Comparison of ENCODE assay signal across 8 cellular contexts in genomic region chr14:99884834-99885648, GRCh38.
DNase-seq lines count a peak whose midpoint lies in the region; ATAC-seq and TF ChIP-seq lines count a peak whose summit lies in the region.

No MANE protein-coding gene starts in this region.

- POLR2A ChIA-PET in Panc1 (lab: Charles Lee) = no interaction called here

- intact Hi-C loops in Panc1 (cut with micrococcal nuclease; ENCODE audit: unreplicated experiment) = loop anchor here (2.0 to 10.0 kb wide), 3 partner anchors 90 to 203 kb away; partner anchors contain the start of genes CYP46A1 and EML1

- no peak overlapping the region for H3K4me2 ChIP-seq in KMS-11

- H3K79me2 ChIP-seq in KMS-11 (ENCODE audit: insufficient read depth, low read depth) = no peaks in the 10 kb centered on the region

- peak; percentile 82 for TF ChIP-seq CTCF in KMS-11 (conservative IDR thresholded peaks at IDR 0.05; ENCODE audit: low read depth, low read length)
- TF ChIP-seq CTCF in Panc1 (IDR thresholded peaks at IDR 0.05) = peak; percentile 71

- H3K9me3 Mint-ChIP-seq in CD4-positive, CD25-positive, alpha-beta regulatory T cell = no peaks in the 10 kb centered on the region

- H3K27ac ChIP-seq in CD4-positive, CD25-positive, alpha-beta regulatory T cell (ENCODE audit: insufficient read depth, low read length, poor library complexity, severe bottlenecking) = no peak overlapping the region
- H3K27ac ChIP-seq in KMS-11 (no peak overlapping the region), Panc1 (ENCODE audit: low read length) (no peak overlapping the region)

- no peak overlapping the region for H3K4me3 Mint-ChIP-seq in CD4-positive, CD25-positive, alpha-beta regulatory T cell

- H3K27me3 ChIP-seq in CD4-positive, CD25-positive, alpha-beta regulatory T cell (ENCODE audit: control insufficient read depth, insufficient read depth, low read length) = peaks cover 1% of the 10 kb centered on the region
- H3K27me3 ChIP-seq in KMS-11 (ENCODE audit: insufficient read depth, low read depth) = no peaks in the 10 kb centered on the region
- H3K27me3 ChIP-seq in Panc1 (ENCODE audit: control insufficient read depth, insufficient read depth, low read length) = no peaks in the 10 kb centered on the region

- CTCF ChIA-PET in Panc1 (lab: Charles Lee) = no interaction called here

- H2AFZ ChIP-seq in KMS-11 (ENCODE audit: low read depth) = no peak overlapping the region

- no peaks in the 10 kb centered on the region for H3K4me1 ChIP-seq in CD4-positive, CD25-positive, alpha-beta regulatory T cell (ENCODE audit: control insufficient read depth, insufficient read depth, low read length, poor library complexity, severe bottlenecking)
- H3K4me1 ChIP-seq in KMS-11 (ENCODE audit: low read depth, poor library complexity, severe bottlenecking) (peaks cover 36% of the 10 kb centered on the region), Panc1 (ENCODE audit: control insufficient read depth, insufficient read depth, low read length) (no peaks in the 10 kb centered on the region)

- H3K9me3 ChIP-seq in CD4-positive, CD25-positive, alpha-beta regulatory T cell (ENCODE audit: control insufficient read depth in 2 of 2, low read length in 2 of 2) = no peaks in the 10 kb centered on the region
- no peaks in the 10 kb centered on the region for H3K9me3 ChIP-seq in Panc1 (ENCODE audit: control insufficient read depth, insufficient read depth, low read depth, low read length)

- BruUV-seq in Panc1 (replicated peaks; lab: Mats Ljungman, UMichigan) = no TSS peak

- peaks cover 40% of the 10 kb centered on the region for H3K27me3 Mint-ChIP-seq in CD4-positive, CD25-positive, alpha-beta regulatory T cell

- no peak overlapping the region for H3K9ac ChIP-seq in KMS-11

- H3K36me3 ChIP-seq in CD4-positive, CD25-positive, alpha-beta regulatory T cell (ENCODE audit: control insufficient read depth, insufficient read depth, low read length) = no peaks in the 10 kb centered on the region
- H3K36me3 ChIP-seq in KMS-11 (ENCODE audit: insufficient read depth) (no peaks in the 10 kb centered on the region), Panc1 (ENCODE audit: control insufficient read depth, insufficient read depth, low read length) (no peaks in the 10 kb centered on the region)

- no peaks in the 10 kb centered on the region for H3K36me3 Mint-ChIP-seq in CD4-positive, CD25-positive, alpha-beta regulatory T cell

- peak; percentile 66 to 67 for ATAC-seq in CD4-positive, CD25-positive, alpha-beta regulatory T cell (ENCODE audit: low read depth in 2 of 2)
- ATAC-seq in GM18498 (IDR thresholded peaks at IDR 0.05; ENCODE audit: unreplicated experiment) (peak; percentile 72), Panc1 (peak; percentile 90), GM18873 (IDR thresholded peaks at IDR 0.05; ENCODE audit: low FRiP score, unreplicated experiment) (no peak)

- DNase-seq in CD4-positive, CD25-positive, alpha-beta regulatory T cell = peak in 2 of 3 donors; percentile 59 to 63
- DNase-seq in Panc1 (ENCODE audit: low read depth, low spot score) (peak; percentile 30), dermis microvascular lymphatic vessel endothelial cell (ENCODE audit: low read depth in 2 of 2) (peak; percentile 57 to 75), lung microvascular endothelial cell (ENCODE audit: low read depth in 2 of 2) (peak; percentile 79 to 82)
- DNase-seq in activated CD4-positive, CD25-positive, alpha-beta regulatory T cell treated with anti-CD3 and anti-CD28 coated beads, Interleukin-2, amount 50 U/mL, for 72 hours = no peak

- H4K20me1 ChIP-seq in KMS-11 (ENCODE audit: insufficient read depth) = no peaks in the 10 kb centered on the region

- in situ Hi-C loops in Panc1 (cut with HindIII; ENCODE audit: low pct_unique_long_range_greater_than_20kb, low sequenced_read_pairs) = no loop called here

- no peak overlapping the region for H3K4me3 ChIP-seq in CD4-positive, CD25-positive, alpha-beta regulatory T cell (ENCODE audit: low read depth, low read length)
- H3K4me3 ChIP-seq in KMS-11 (IDR thresholded peaks at IDR 0.05; ENCODE audit: insufficient read depth, low read depth, low read length) (no peak overlapping the region), Panc1 (ENCODE audit: low read depth in 2 of 2, low read length in 2 of 2) (no peak overlapping the region)

- no peaks in the 10 kb centered on the region for H3K4me1 Mint-ChIP-seq in CD4-positive, CD25-positive, alpha-beta regulatory T cell

- H3K27ac Mint-ChIP-seq in CD4-positive, CD25-positive, alpha-beta regulatory T cell = no peak overlapping the region
